In genomic region chr14:36605506-36605857, GRCh38 we compare ENCODE assay signal across 14 cellular contexts. TPM values are rescaled to one million over a fixed set of nuclear protein-coding genes. Genes with fewer than 3 reads are reported as not detected.
DNase-seq lines count a peak whose midpoint lies in the region; ATAC-seq and TF ChIP-seq lines count a peak whose summit lies in the region.
"Had no signal": no experiment of that assay in that cellular context is flagged by ENCODE, and none has a peak within 500 bp of the region (broad histone marks: within the 10 kb centered on the region; RNA-seq: fewer than 3 reads in every experiment).

No MANE protein-coding gene starts in this region.

- no peaks in the 10 kb centered on the region for H3K36me3 Mint-ChIP-seq in H9 (ENCODE audit: insufficient read depth in 1 of 3, low read depth in 3 of 3)
- H3K36me3 Mint-ChIP-seq: activated CD4-positive, alpha-beta memory T cell treated with anti-CD3 and anti-CD28 coated beads for 36 hours had no signal

- H2BK12ac ChIP-seq in H9 (ENCODE audit: insufficient read length, low read depth, low read length), result no peak overlapping the region

- peak overlapping the region; percentile 48; the same call in 1 of the 2 replicates for H3K4me3 ChIP-seq in OCI-LY3 (ENCODE audit: low read length)
- H3K4me3 ChIP-seq in iPS-18a (ENCODE audit: low read length), result peak overlapping the region; percentile 42

- no peak overlapping the region for H3K27ac Mint-ChIP-seq in H9
- H3K27ac Mint-ChIP-seq: activated CD4-positive, alpha-beta memory T cell treated with anti-CD3 and anti-CD28 coated beads for 36 hours had no signal

- H4K20me1 ChIP-seq in H9 (ENCODE audit: control insufficient read depth, insufficient read depth, insufficient read length) (no peaks in the 10 kb centered on the region), OCI-LY3 (ENCODE audit: insufficient read depth, low read length) (no peaks in the 10 kb centered on the region)

- H3K4me2 ChIP-seq in H9 (ENCODE audit: insufficient read depth, insufficient read length, low read length) (peak overlapping the region; percentile 30), OCI-LY3 (ENCODE audit: low read length) (peak overlapping the region; percentile 59)

- H3K27ac ChIP-seq in H9 (ENCODE audit: insufficient read length, low read depth, low read length), result no peak overlapping the region
- no peak overlapping the region for H3K27ac ChIP-seq in OCI-LY3 (ENCODE audit: low read length)
- no peak overlapping the region for H3K27ac ChIP-seq in iPS-18a (ENCODE audit: low read length)
- H3K27ac ChIP-seq in foreskin keratinocyte, result no peak overlapping the region

- TF ChIP-seq CTCF in H9 (conservative IDR thresholded peaks at IDR 0.05) (peak; percentile 6; the same call in 2 of the 3 replicates), OCI-LY3 (IDR thresholded peaks at IDR 0.05; ENCODE audit: low read depth, low read length) (0 out of 2 replicates have a peak, but pooled peaks have one; percentile 6), foreskin keratinocyte (conservative IDR thresholded peaks at IDR 0.05) (no peak)

- no peak overlapping the region for H3K23ac ChIP-seq in H9 (ENCODE audit: insufficient read length, low read depth, low read length)

- H3K27me3 Mint-ChIP-seq in H9 (ENCODE audit: low read depth), result peaks cover 26% of the 10 kb centered on the region

- no peak overlapping the region for H3K18ac ChIP-seq in H9 (ENCODE audit: insufficient read length, low read depth, low read length)

- H2BK5ac ChIP-seq in H9 (ENCODE audit: insufficient read length, low read length), result no peak overlapping the region

- peaks cover 16 to 17% of the 10 kb centered on the region in 2 experiments for H3K4me1 Mint-ChIP-seq in H9

- H4K8ac ChIP-seq in H9 (replicated peaks; ENCODE audit: insufficient read length, low read depth, low read length), result no peak overlapping the region

- no CpG with 5 or more reads among the region's 1 CpG for WGBS in H9 (ENCODE audit: extremely low coverage, insufficient read length, low lambda C conversion rate)

- DNase-seq in DMS53 (lab: John Stamatoyannopoulos, UW), result peak; percentile 34
- DNase-seq in DMS53 treated with DMSO at 0.1 percent for 48 hours (lab: John Stamatoyannopoulos, UW; ENCODE audit: unreplicated experiment), result no peak
- no peak for DNase-seq in H9
- no peak for DNase-seq in OCI-M2 (lab: John Stamatoyannopoulos, UW; ENCODE audit: unreplicated experiment)
- no peak for DNase-seq in D341Med (ENCODE audit: low spot score)
- no peak for DNase-seq in foreskin keratinocyte

- H2AK5ac ChIP-seq in H9 (ENCODE audit: insufficient read length, low read length), result no peak overlapping the region

- H3K27me3 ChIP-seq in H9 (ENCODE audit: insufficient read depth, low read length) (no peaks in the 10 kb centered on the region), OCI-LY3 (ENCODE audit: low read depth, low read length) (peaks cover 5% of the 10 kb centered on the region; the same call in 1 of the 2 replicates), iPS-18a (ENCODE audit: control insufficient read depth, insufficient read depth, low read length) (peaks cover 4% of the 10 kb centered on the region), foreskin keratinocyte (peaks cover 11% of the 10 kb centered on the region)

- H3K36me3 ChIP-seq in OCI-LY3 (replicated peaks; ENCODE audit: low read depth, low read length) (no peaks in the 10 kb centered on the region), iPS-18a (ENCODE audit: control insufficient read depth, low read depth, low read length) (no peaks in the 10 kb centered on the region)

- no peak overlapping the region for H2BK15ac ChIP-seq in H9 (ENCODE audit: low read depth, low read length)

- H3K4me3 Mint-ChIP-seq in H9, result no peak overlapping the region
- H3K4me3 Mint-ChIP-seq: activated CD4-positive, alpha-beta memory T cell treated with anti-CD3 and anti-CD28 coated beads for 36 hours had no signal

- no peaks in the 10 kb centered on the region for H3K79me2 ChIP-seq in H9 (ENCODE audit: insufficient read depth, low read length)
- H3K79me2 ChIP-seq in OCI-LY3 (ENCODE audit: low read length), result no peaks in the 10 kb centered on the region

- no peaks in the 10 kb centered on the region for H3K23me2 ChIP-seq in H9 (ENCODE audit: insufficient read length, low read depth, low read length, poor library complexity, severe bottlenecking)

- no peak overlapping the region for H2BK120ac ChIP-seq in H9 (ENCODE audit: low read depth, low read length, poor library complexity, severe bottlenecking)

- H2BK20ac ChIP-seq in H9 (ENCODE audit: low read depth, low read length, poor library complexity, severe bottlenecking), result no peak overlapping the region

- no peaks in the 10 kb centered on the region for H3K9me3 Mint-ChIP-seq in H9
- H3K9me3 Mint-ChIP-seq: activated CD4-positive, alpha-beta memory T cell treated with anti-CD3 and anti-CD28 coated beads for 36 hours had no signal

- no peak overlapping the region for H3K9ac ChIP-seq in H9 (ENCODE audit: extremely low read depth, insufficient read length, low read length)
- no peak overlapping the region for H3K9ac ChIP-seq in OCI-LY3 (ENCODE audit: low read length)
- no peak overlapping the region for H3K9ac ChIP-seq in iPS-18a (ENCODE audit: low read length)

- H3K56ac ChIP-seq in H9 (ENCODE audit: insufficient read length, low read depth, low read length), result no peak overlapping the region

- no peak overlapping the region for H3K14ac ChIP-seq in H9 (ENCODE audit: insufficient read depth, low read length)

- no peak overlapping the region for H2AFZ ChIP-seq in H9 (ENCODE audit: low read length)
- H2AFZ ChIP-seq in OCI-LY3 (ENCODE audit: low read depth, low read length), result no peak overlapping the region

- H3K4me1 ChIP-seq in H9 (ENCODE audit: insufficient read depth, low read length) (peaks cover 3% of the 10 kb centered on the region), OCI-LY3 (ENCODE audit: low read length) (peaks cover 3% of the 10 kb centered on the region; the same call in 1 of the 2 replicates), iPS-18a (ENCODE audit: control insufficient read depth, low read depth, low read length) (peaks cover 5% of the 10 kb centered on the region), foreskin keratinocyte (no peaks in the 10 kb centered on the region)

- no peak overlapping the region for H4K5ac ChIP-seq in H9 (ENCODE audit: insufficient read length, low read depth, low read length)

- no peak overlapping the region for H3T11ph ChIP-seq in H9 (ENCODE audit: low read length)

- no peak for ATAC-seq in foreskin keratinocyte

- no peak overlapping the region for H3K4ac ChIP-seq in H9 (ENCODE audit: low read depth, low read length)

- no peaks in the 10 kb centered on the region for H3K9me3 ChIP-seq in H9 (ENCODE audit: control insufficient read depth, low read depth, low read length)
- no peaks in the 10 kb centered on the region for H3K9me3 ChIP-seq in OCI-LY3 (ENCODE audit: insufficient read depth, low read length)
- no peaks in the 10 kb centered on the region for H3K9me3 ChIP-seq in iPS-18a (ENCODE audit: control insufficient read depth, low read depth, low read length)

- no peak overlapping the region for H4K91ac ChIP-seq in H9 (ENCODE audit: insufficient read length, low read depth, low read length)

- no peaks in the 10 kb centered on the region for H3K79me1 ChIP-seq in H9 (ENCODE audit: insufficient read depth, low read depth, low read length, poor library complexity, severe bottlenecking)

RNA-seq across cellular contexts. Expression of gene NKX2-8, which starts 23.1 kb away (rescaled TPM):
- not detected in 2 replicates for total RNA-seq in H9 (2021)
- not detected in 2 replicates for total RNA-seq in foreskin keratinocyte
- not detected in 2 replicates for polyA plus RNA-seq in foreskin keratinocyte
- total RNA-seq: activated CD4-positive, alpha-beta memory T cell treated with anti-CD3 and anti-CD28 coated beads for 36 hours; HT1080; kidney epithelial cell; subcutaneous adipose tissue; T-helper 1 cell treated with Interleukin-12 subunit alpha and Interleukin-12 subunit beta and Interleukin-4 antibody, amounts not matched to agents 30 ng/mL and 1 ng/mL, for 36 hours had no signal
- polyA plus RNA-seq: neural cell had no signal

RNA-seq across cellular contexts. Expression of gene PAX9, which starts 56.2 kb away (rescaled TPM):
- total RNA-seq in H9 (2021) (not detected in 2 replicates), foreskin keratinocyte (0.03 and 0.18 TPM in 2 replicates)
- 0.02 and 0.07 TPM in 2 replicates for polyA plus RNA-seq in foreskin keratinocyte
- total RNA-seq: activated CD4-positive, alpha-beta memory T cell treated with anti-CD3 and anti-CD28 coated beads for 36 hours; T-helper 1 cell treated with Interleukin-12 subunit alpha and Interleukin-12 subunit beta and Interleukin-4 antibody, amounts not matched to agents 30 ng/mL and 1 ng/mL, for 36 hours had no signal
- polyA plus RNA-seq: neural cell had no signal
